In the genomic region with DNA sequence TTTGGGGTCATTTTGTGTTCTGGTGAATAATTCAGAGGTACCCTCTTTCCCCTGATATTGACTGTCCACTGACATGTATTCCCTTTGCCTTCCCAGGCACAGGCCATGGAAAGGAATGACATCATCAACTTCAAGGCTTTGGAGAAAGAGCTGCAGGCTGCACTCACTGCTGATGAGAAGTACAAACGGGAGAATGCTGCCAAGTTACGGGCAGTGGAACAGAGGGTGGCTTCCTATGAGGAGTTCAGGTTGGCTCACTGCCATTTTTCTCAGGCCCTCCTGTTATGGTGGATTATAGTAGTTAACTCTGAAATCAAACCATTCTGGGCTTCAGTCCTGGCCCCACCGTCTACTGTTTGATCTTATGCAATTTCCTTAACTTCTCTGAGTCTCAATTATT, we compare ENCODE assay signal across 11 cellular contexts. TPM values are rescaled to one million over a fixed set of nuclear protein-coding genes. Genes with fewer than 3 reads are reported as not detected.
DNase-seq lines count a peak whose midpoint lies in the region; ATAC-seq, FAIRE-seq and TF ChIP-seq lines count a peak whose summit lies in the region.
"Had no signal": no experiment of that assay in that cellular context is flagged by ENCODE, and none has a peak within 500 bp of the region (broad histone marks: within the 10 kb centered on the region; RNA-seq: fewer than 3 reads in every experiment).

No MANE protein-coding gene starts in this region.

- peak; percentile 99 for FAIRE-seq in endothelial cell of umbilical vein (lab: Jason Lieb, UNC)

- no peaks in the 10 kb centered on the region for H3K9me1 ChIP-seq in endothelial cell of umbilical vein (replicated peaks; ENCODE audit: control insufficient read depth, extremely low read depth, insufficient read depth, low read length)

- CTCF ChIA-PET in endothelial cell of umbilical vein (lab: Charles Lee): interaction anchor here (0.7 to 6.2 kb wide), 10 partner anchors 9 to 198 kb away, joined by 3 to 94 read pairs (median 6); a partner anchor contains a TSS

- in situ Hi-C loops in G401 (cut with HindIII; ENCODE audit: low sequenced_read_pairs): no loop called here

- H3K4me3 ChIP-seq in endothelial cell of umbilical vein (replicated peaks in 1 of 3; ENCODE audit: insufficient read depth in 1 of 3, low read depth in 1 of 3, low read length in 3 of 3) (no peak overlapping the region), skeletal muscle cell (ENCODE audit: low read depth, low read length) (no peak overlapping the region), ascending aorta (no peak overlapping the region), tibial nerve (no peak overlapping the region)

- ATAC-seq in HG03565 (IDR thresholded peaks at IDR 0.05; ENCODE audit: unreplicated experiment): no peak
- ATAC-seq: right cardiac atrium had no signal

- TF ChIP-seq EP300 in tibial nerve (IDR thresholded peaks at IDR 0.05): no peak

- dilution Hi-C loops in endothelial cell of umbilical vein (cut with MboI; ENCODE audit: extremely low pct_ligation_motif_present, low sequenced_read_pairs): no loop called here

- peak overlapping the region; percentile 50 for H3K9ac ChIP-seq in endothelial cell of umbilical vein (replicated peaks; ENCODE audit: extremely low read depth, insufficient read depth, low read length)

- no TSS peak for BruUV-seq in endothelial cell of umbilical vein (replicated peaks; lab: Mats Ljungman, UMichigan)

- TF ChIP-seq CTCF in endothelial cell of umbilical vein (IDR thresholded peaks at IDR 0.05; ENCODE audit: extremely low read depth in 1 of 2, insufficient read depth in 1 of 2, low read depth in 1 of 2, low read length in 2 of 2): no peak
- TF ChIP-seq CTCF in ascending aorta (IDR thresholded peaks at IDR 0.05): no peak
- TF ChIP-seq CTCF in tibial nerve (IDR thresholded peaks at IDR 0.05): no peak

- POLR2A ChIA-PET in endothelial cell of umbilical vein (lab: Charles Lee): no interaction called here

- H3K4me2 ChIP-seq in endothelial cell of umbilical vein (ENCODE audit: insufficient read depth, low read length): peak overlapping the region; percentile 33

- TF ChIP-seq POLR2A in endothelial cell of umbilical vein (IDR thresholded peaks at IDR 0.05; ENCODE audit: low read depth, low read length) (no peak), tibial nerve (IDR thresholded peaks at IDR 0.05) (no peak)

- H2AFZ ChIP-seq in endothelial cell of umbilical vein (ENCODE audit: low read depth, low read length): no peak overlapping the region

- H3K4me1 ChIP-seq in endothelial cell of umbilical vein (ENCODE audit: control insufficient read depth, extremely low read depth, insufficient read depth, low read length) (peaks cover 46% of the 10 kb centered on the region), ascending aorta (peaks cover 0 to 15% of the 10 kb centered on the region in 2 donors), tibial nerve (peaks cover 0 to 43% (median 26%) of the 10 kb centered on the region in 4 donors)

- H3K79me2 ChIP-seq in endothelial cell of umbilical vein (ENCODE audit: control insufficient read depth, insufficient read depth, low read length): peaks cover 29% of the 10 kb centered on the region

- DNase-seq in G401 (ENCODE audit: low spot score) (peak; percentile 74), RPMI7951 (ENCODE audit: low read depth) (peak; percentile 90), endothelial cell of umbilical vein (ENCODE audit: low read depth, low spot score) (peak; percentile 93), skeletal muscle cell (ENCODE audit: low read depth) (peak; percentile 82), ascending aorta (ENCODE audit: low spot score in 2 of 2) (no peak), DMS114 treated with DMSO at 0.1 percent for 48 hours (lab: John Stamatoyannopoulos, UW; ENCODE audit: unreplicated experiment) (no peak), tibial nerve (ENCODE audit: low spot score in 2 of 2) (no peak)
- DNase-seq: activated CD4-positive, alpha-beta T cell treated with anti-CD3 and anti-CD28 coated beads for 1 hour had no signal

- intact Hi-C loops in endothelial cell of umbilical vein (cut with micrococcal nuclease): loop anchor here (1.0 to 2.0 kb wide), 2 partner anchors 19 to 232 kb away; a partner anchor contains a TSS
- intact Hi-C loops in ascending aorta (cut with DNase I): loop anchor here (1.0 kb wide), 1 partner anchor 121 kb away; no protein-coding TSS in a partner anchor

- peaks cover 0 to under 1% of the 10 kb centered on the region in 2 experiments for H3K36me3 ChIP-seq in endothelial cell of umbilical vein (ENCODE audit: control insufficient read depth in 2 of 2, extremely low read depth in 1 of 2, insufficient read depth in 2 of 2, low read length in 2 of 2)
- no peaks in the 10 kb centered on the region for H3K36me3 ChIP-seq in ascending aorta
- H3K36me3 ChIP-seq in tibial nerve: peaks cover 0 to 6% (median 0%) of the 10 kb centered on the region in 3 donors

- no peaks in the 10 kb centered on the region for H3K9me3 ChIP-seq in endothelial cell of umbilical vein (replicated peaks; ENCODE audit: control insufficient read depth, insufficient read depth, low read length)
- no peaks in the 10 kb centered on the region for H3K9me3 ChIP-seq in ascending aorta
- H3K9me3 ChIP-seq in tibial nerve: no peaks in the 10 kb centered on the region

- no peaks in the 10 kb centered on the region for H4K20me1 ChIP-seq in endothelial cell of umbilical vein (replicated peaks; ENCODE audit: control insufficient read depth, extremely low read depth, insufficient read depth, low read length)

- peak overlapping the region; percentile 54 for H3K27ac ChIP-seq in endothelial cell of umbilical vein (ENCODE audit: insufficient read depth, low read depth, low read length)
- no peak overlapping the region for H3K27ac ChIP-seq in ascending aorta
- H3K27ac ChIP-seq in tibial nerve: peak overlapping the region in 2 of 4 donors; percentile 96 to 99
- H3K27ac ChIP-seq: epithelial cell of prostate had no signal

- H3K27me3 ChIP-seq in endothelial cell of umbilical vein (ENCODE audit: control insufficient read depth in 2 of 2, insufficient read depth in 2 of 2, low read length in 2 of 2) (no peaks in the 10 kb centered on the region), ascending aorta (no peaks in the 10 kb centered on the region), tibial nerve (no peaks in the 10 kb centered on the region)

- 20 to 26% methylated on average over 3 of the region's 3 CpGs for WGBS in tibial nerve, 2 donors

RNA-seq across cellular contexts. Expression of a gene that starts 1.6 kb away (rescaled TPM):
- total RNA-seq in G401 (2014; rRNA removed; shearing (Covaris generic)): 164 and 176 TPM in 2 replicates
- 90.2 and 90.8 TPM in 2 replicates for total RNA-seq in RPMI7951 (2014; rRNA removed; shearing (Covaris generic))
- 170 and 171 TPM in 2 replicates for total RNA-seq in endothelial cell of umbilical vein
- 118 and 125 TPM in 2 replicates for polyA plus RNA-seq in endothelial cell of umbilical vein
- polyA plus RNA-seq in endothelial cell of umbilical vein (2011; cell fraction: cytosol; rRNA removed): 100.0 and 122 TPM in 2 replicates
- 181 and 232 TPM in 2 replicates for polyA plus RNA-seq in endothelial cell of umbilical vein (2011; cell fraction: nucleus; rRNA removed)
- polyA plus RNA-seq in endothelial cell of umbilical vein (2012): 170 and 194 TPM in 2 replicates
- 235 and 248 TPM in 2 replicates for polyA minus RNA-seq in endothelial cell of umbilical vein
- polyA minus RNA-seq in endothelial cell of umbilical vein (2011; cell fraction: cytosol; rRNA and poly(A)+ RNA removed): 116 TPM
- polyA minus RNA-seq in endothelial cell of umbilical vein (2011; cell fraction: nucleus; rRNA and poly(A)+ RNA removed): 159 and 194 TPM in 2 replicates
- total RNA-seq in ascending aorta: 126 TPM
- 100 to 1,000 TPM in 1 of 4 donors, 10 to 100 TPM in 3; 48.9 to 137 (median 57.0) TPM for total RNA-seq in tibial nerve

RNA-seq across cellular contexts. Expression of a gene that starts 14.4 kb away (rescaled TPM):
- not detected in 2 replicates for total RNA-seq in G401 (2014; rRNA removed; shearing (Covaris generic))
- 0.20 TPM in 1 of 2 replicates, not detected in the other for total RNA-seq in RPMI7951 (2014; rRNA removed; shearing (Covaris generic))
- total RNA-seq in endothelial cell of umbilical vein (0.42 TPM in 1 of 2 replicates, not detected in the other), ascending aorta (1.7 TPM), tibial nerve (10 to 100 TPM in 1 of 4 donors, 1 to 10 TPM in 3; 1.6 to 37.2 (median 7.3) TPM)
- polyA plus RNA-seq in endothelial cell of umbilical vein: 0.07 and 0.16 TPM in 2 replicates
- polyA plus RNA-seq in endothelial cell of umbilical vein (2011; cell fraction: cytosol; rRNA removed): 0.04 and 0.06 TPM in 2 replicates
- not detected in 2 replicates for polyA plus RNA-seq in endothelial cell of umbilical vein (2011; cell fraction: nucleus; rRNA removed)
- 0.15 and 0.21 TPM in 2 replicates for polyA plus RNA-seq in endothelial cell of umbilical vein (2012)
- not detected in 2 replicates for polyA minus RNA-seq in endothelial cell of umbilical vein
- not detected for polyA minus RNA-seq in endothelial cell of umbilical vein (2011; cell fraction: cytosol; rRNA and poly(A)+ RNA removed)
- 0.10 TPM in 1 of 2 replicates, not detected in the other for polyA minus RNA-seq in endothelial cell of umbilical vein (2011; cell fraction: nucleus; rRNA and poly(A)+ RNA removed)

RNA-seq across cellular contexts. Expression of a gene that starts 46.7 kb away (rescaled TPM):
- 22.6 and 24.4 TPM in 2 replicates for total RNA-seq in G401 (2014; rRNA removed; shearing (Covaris generic))
- total RNA-seq in RPMI7951 (2014; rRNA removed; shearing (Covaris generic)): 7.2 and 7.6 TPM in 2 replicates
- total RNA-seq in endothelial cell of umbilical vein (48.4 and 50.3 TPM in 2 replicates), ascending aorta (not detected), tibial nerve (under 1 TPM in 2 of 4 donors, not detected in 2; 0.30 to 0.66 TPM)
- polyA plus RNA-seq in endothelial cell of umbilical vein: 24.5 and 25.2 TPM in 2 replicates
- polyA plus RNA-seq in endothelial cell of umbilical vein (2011; cell fraction: cytosol; rRNA removed): 18.5 and 19.1 TPM in 2 replicates
- 63.3 and 66.2 TPM in 2 replicates for polyA plus RNA-seq in endothelial cell of umbilical vein (2011; cell fraction: nucleus; rRNA removed)
- polyA plus RNA-seq in endothelial cell of umbilical vein (2012): 7.9 and 15.2 TPM in 2 replicates
- 27.0 and 27.5 TPM in 2 replicates for polyA minus RNA-seq in endothelial cell of umbilical vein
- 20.6 TPM for polyA minus RNA-seq in endothelial cell of umbilical vein (2011; cell fraction: cytosol; rRNA and poly(A)+ RNA removed)
- 30.2 and 31.6 TPM in 2 replicates for polyA minus RNA-seq in endothelial cell of umbilical vein (2011; cell fraction: nucleus; rRNA and poly(A)+ RNA removed)

RNA-seq across cellular contexts. Expression of a gene that starts 53.2 kb away (rescaled TPM):
- total RNA-seq in G401 (2014; rRNA removed; shearing (Covaris generic)): not detected in 2 replicates
- not detected in 2 replicates for total RNA-seq in RPMI7951 (2014; rRNA removed; shearing (Covaris generic))
- total RNA-seq in endothelial cell of umbilical vein (not detected in 2 replicates), ascending aorta (not detected), tibial nerve (10 to 100 TPM in 1 of 4 donors, 1 to 10 TPM in 2, not detected in 1; 2.3 to 10.3 (median 6.5) TPM)
- polyA plus RNA-seq in endothelial cell of umbilical vein: not detected in 2 replicates
- polyA plus RNA-seq in endothelial cell of umbilical vein (2011; cell fraction: cytosol; rRNA removed): not detected in 2 replicates
- polyA plus RNA-seq in endothelial cell of umbilical vein (2011; cell fraction: nucleus; rRNA removed): not detected in 2 replicates
- not detected in 2 replicates for polyA plus RNA-seq in endothelial cell of umbilical vein (2012)
- not detected in 2 replicates for polyA minus RNA-seq in endothelial cell of umbilical vein
- not detected for polyA minus RNA-seq in endothelial cell of umbilical vein (2011; cell fraction: cytosol; rRNA and poly(A)+ RNA removed)
- not detected in 2 replicates for polyA minus RNA-seq in endothelial cell of umbilical vein (2011; cell fraction: nucleus; rRNA and poly(A)+ RNA removed)

Comparison
In these comparisons a context has a peak if more than half of its experiments do, and no peak if none do; other contexts are left out.
1. DNase-seq: peak in G401 (single experiment), RPMI7951 (single experiment), endothelial cell of umbilical vein (single experiment) and skeletal muscle cell (single experiment); none in ascending aorta (0 of 2), DMS114 treated with DMSO at 0.1 percent for 48 hours (single experiment) and tibial nerve (0 of 2).